Comparison of ENCODE assay signal across 1 cellular context in genomic region chr17:75876190-75876937, GRCh38.
TF ChIP-seq lines count a peak whose summit lies in the region.

No MANE protein-coding gene starts in this region.

TF ChIP-seq in HepG2, 621 proteins besides CTCF, POLR2A, EP300 and RAD21 (continued from another document and continues in another):
- TF ChIP-seq THAP7 (CRISPR knock-in tag; IDR thresholded peaks at IDR 0.05) (peak; percentile 66; the same call in 1 of the 2 replicates), MEF2D (CRISPR knock-in tag; IDR thresholded peaks at IDR 0.05) (peak; percentile 97), CBFB (CRISPR knock-in tag; IDR thresholded peaks at IDR 0.05) (peak; percentile 69; the same call in 1 of the 2 replicates), SALL1 (CRISPR knock-in tag; IDR thresholded peaks at IDR 0.05) (peak; percentile 98), MYPOP (CRISPR knock-in tag; IDR thresholded peaks at IDR 0.05) (peak; percentile 92), SOX5 (CRISPR knock-in tag; IDR thresholded peaks at IDR 0.05; ENCODE audit: borderline replicate concordance) (peak; percentile 93), PRMT3 (CRISPR knock-in tag; IDR thresholded peaks at IDR 0.05; ENCODE audit: borderline replicate concordance, low read depth) (0 out of 2 replicates have a peak, but pooled peaks have one; percentile 91), HBP1 (CRISPR knock-in tag; IDR thresholded peaks at IDR 0.05; ENCODE audit: low read depth) (peak; percentile 87; the same call in 1 of the 2 replicates), ZSCAN20 (CRISPR knock-in tag; IDR thresholded peaks at IDR 0.05; ENCODE audit: borderline replicate concordance) (peak; percentile 17; the same call in 1 of the 2 replicates), ZNF512B (CRISPR knock-in tag; IDR thresholded peaks at IDR 0.05; ENCODE audit: borderline replicate concordance) (no peak; the same call in none of the 2 replicates), NFIB (CRISPR knock-in tag; IDR thresholded peaks at IDR 0.05; ENCODE audit: borderline replicate concordance) (0 out of 2 replicates have a peak, but pooled peaks have one; percentile 8), E2F2 (CRISPR knock-in tag; IDR thresholded peaks at IDR 0.05; ENCODE audit: borderline replicate concordance) (no peak), ZNF143 (CRISPR knock-in tag; IDR thresholded peaks at IDR 0.05) (peak; percentile 76), KAT8 (CRISPR knock-in tag; IDR thresholded peaks at IDR 0.05) (peak; percentile 82), CHCHD3 (CRISPR knock-in tag; IDR thresholded peaks at IDR 0.05) (no peak), ZNF839 (CRISPR knock-in tag; IDR thresholded peaks at IDR 0.05; ENCODE audit: borderline replicate concordance) (peak; percentile 80; the same call in 1 of the 2 replicates), ZNF446 (CRISPR knock-in tag; IDR thresholded peaks at IDR 0.05) (0 out of 2 replicates have a peak, but pooled peaks have one; percentile 33), HNF1B (CRISPR knock-in tag; IDR thresholded peaks at IDR 0.05) (peak; percentile 97), ZNF563 (CRISPR knock-in tag; IDR thresholded peaks at IDR 0.05) (peak; percentile 7; the same call in 1 of the 2 replicates), ZNF343 (CRISPR knock-in tag; IDR thresholded peaks at IDR 0.05) (peak; percentile 94), ZNF780A (CRISPR knock-in tag; IDR thresholded peaks at IDR 0.05) (peak; percentile 47; the same call in 1 of the 2 replicates), ZBTB14 (CRISPR knock-in tag; IDR thresholded peaks at IDR 0.05) (peak; percentile 58), ZSCAN30 (CRISPR knock-in tag; IDR thresholded peaks at IDR 0.05) (no peak; the same call in 1 of the 2 replicates), ZNF550 (CRISPR knock-in tag; IDR thresholded peaks at IDR 0.05; ENCODE audit: borderline replicate concordance) (no peak), ZNF496 (CRISPR knock-in tag; IDR thresholded peaks at IDR 0.05; ENCODE audit: insufficient replicate concordance) (no peak), ZNF331 (CRISPR knock-in tag; IDR thresholded peaks at IDR 0.05) (peak; percentile 91), ARNT2 (CRISPR knock-in tag; IDR thresholded peaks at IDR 0.05; ENCODE audit: low read depth) (peak; percentile 91; the same call in 1 of the 2 replicates), ETS1 (CRISPR knock-in tag; IDR thresholded peaks at IDR 0.05) (peak; percentile 30; the same call in 1 of the 2 replicates), HNF4G (IDR thresholded peaks at IDR 0.05; ENCODE audit: borderline replicate concordance, low read depth, low read length) (peak; percentile 97), HNF4G (CRISPR knock-in tag; IDR thresholded peaks at IDR 0.05; ENCODE audit: borderline replicate concordance, low read depth) (peak; percentile 100), RFX3 (CRISPR knock-in tag; IDR thresholded peaks at IDR 0.05) (no peak; the same call in 1 of the 2 replicates), POGZ (CRISPR knock-in tag; IDR thresholded peaks at IDR 0.05) (peak; percentile 53), ZNF382 (CRISPR knock-in tag; IDR thresholded peaks at IDR 0.05; ENCODE audit: borderline replicate concordance) (no peak), RBM39 (IDR thresholded peaks at IDR 0.05; ENCODE audit: low read depth, low read length, poor library complexity, severe bottlenecking) (peak; percentile 82), KMT2A (CRISPR knock-in tag; IDR thresholded peaks at IDR 0.05) (no peak; the same call in 1 of the 2 replicates), HNF4A (CRISPR knock-in tag; IDR thresholded peaks at IDR 0.05) (peak; percentile 100), ZNF468 (CRISPR knock-in tag; IDR thresholded peaks at IDR 0.05) (no peak), JUND (CRISPR knock-in tag; IDR thresholded peaks at IDR 0.05) (peak; percentile 88), SOX6 (IDR thresholded peaks at IDR 0.05) (no peak), SOX6 (CRISPR knock-in tag; IDR thresholded peaks at IDR 0.05) (peak; percentile 98), NFE2 (CRISPR knock-in tag; IDR thresholded peaks at IDR 0.05) (no peak), ZBTB21 (CRISPR knock-in tag; IDR thresholded peaks at IDR 0.05) (no peak), ZNF678 (CRISPR knock-in tag; IDR thresholded peaks at IDR 0.05) (peak; percentile 59; the same call in 1 of the 2 replicates), ZNF407 (CRISPR knock-in tag; IDR thresholded peaks at IDR 0.05; ENCODE audit: not compliant biosample characterization) (peak; percentile 29), ATF7 (IDR thresholded peaks at IDR 0.05) (peak; percentile 66), ATF7 (CRISPR knock-in tag; IDR thresholded peaks at IDR 0.05) (peak; percentile 80)
